ENCODE assay signal across 14 cellular contexts in the genomic region with DNA sequence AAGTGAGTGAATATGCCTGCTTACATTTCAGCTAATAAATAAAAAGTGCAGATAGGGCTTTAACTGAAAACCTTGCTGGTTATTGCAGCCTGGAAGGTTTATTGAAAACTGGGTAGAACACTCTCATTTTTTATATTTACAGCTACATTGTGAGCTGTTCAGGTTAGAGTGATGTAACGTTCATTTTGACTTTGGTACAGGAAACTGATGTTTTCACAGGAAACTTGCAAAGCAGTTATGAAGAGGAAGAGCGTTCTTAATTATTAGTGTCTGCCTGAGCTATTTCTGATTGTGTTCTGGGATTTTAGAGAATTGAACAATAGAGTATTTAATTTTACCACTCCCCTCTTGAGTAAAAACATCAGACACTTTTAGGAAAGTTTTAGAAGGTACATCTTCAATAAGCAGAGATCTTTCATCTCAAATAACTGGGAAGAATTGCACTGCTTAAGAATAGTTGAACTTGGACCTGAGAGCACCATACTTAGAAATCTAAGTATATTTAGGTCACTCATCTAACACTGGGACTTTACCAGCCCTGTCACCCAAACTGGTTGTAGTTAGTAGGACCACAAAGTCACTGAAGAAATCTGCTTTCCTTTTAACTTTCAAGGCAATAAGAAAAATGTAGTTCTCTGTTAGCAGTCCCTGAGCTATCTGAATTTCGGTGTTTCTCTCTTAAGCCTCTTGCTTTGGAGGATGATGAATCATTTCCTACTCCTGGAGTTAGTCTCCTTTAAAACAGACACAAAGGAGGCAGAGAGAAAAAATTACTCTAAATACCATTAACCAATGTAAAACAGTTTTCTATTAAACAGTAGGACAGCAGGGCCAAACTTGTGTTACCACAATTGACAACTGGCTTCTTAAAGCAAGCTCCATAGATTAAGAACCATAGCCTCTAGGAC.
DNase-seq lines count a peak whose midpoint lies in the region; ATAC-seq and TF ChIP-seq lines count a peak whose summit lies in the region.
"Had no signal": no experiment of that assay in that cellular context is flagged by ENCODE, and none has a peak within 500 bp of the region (broad histone marks: within the 10 kb centered on the region; RNA-seq: fewer than 3 reads in every experiment).

No MANE protein-coding gene starts in this region.

- DNase-seq in heart left ventricle (no peak), Right ventricle myocardium superior (no peak), OCI-LY7 (ENCODE audit: low spot score) (peak; percentile 44), esophagus squamous epithelium (lab: John Stamatoyannopoulos, UW) (no peak), spleen (no peak), NCI-H1436 treated with DMSO at 0.1 percent for 48 hours (lab: John Stamatoyannopoulos, UW) (no peak), sciatic nerve (ENCODE audit: low spot score) (no peak)
- no peak for DNase-seq in activated effector memory CD4-positive, alpha-beta T cell treated with anti-CD3 and anti-CD28 coated beads, Interleukin-2, amount 50 U/mL, for 16 hours
- DNase-seq: activated CD4-positive, alpha-beta T cell treated with anti-CD3 and anti-CD28 coated beads for 36 hours; activated naive CD4-positive, alpha-beta T cell; effector memory CD4-positive, alpha-beta T cell; GF-D8; NCI-H2081; stimulated activated CD4-positive, alpha-beta T cell treated with anti-CD3 and anti-CD28 coated beads, Interleukin-2, amount 100 ng/mL, for 48 hours had no signal

- peak overlapping the region; percentile 69 for H3K4me2 ChIP-seq in OCI-LY7 (ENCODE audit: low read length)

- no peak for TF ChIP-seq POLR2A in heart left ventricle (IDR thresholded peaks at IDR 0.05)
- no peak for TF ChIP-seq POLR2A in esophagus squamous epithelium (IDR thresholded peaks at IDR 0.05)
- no peak for TF ChIP-seq POLR2A in spleen (IDR thresholded peaks at IDR 0.05)

- H3K27me3 ChIP-seq in heart left ventricle (no peaks in the 10 kb centered on the region), esophagus squamous epithelium (no peaks in the 10 kb centered on the region), spleen (replicated peaks in 1 of 7) (no peaks in the 10 kb centered on the region)

- H3K4me1 ChIP-seq in heart left ventricle (peaks cover 0 to 41% (median 0%) of the 10 kb centered on the region in 12 donors), OCI-LY7 (ENCODE audit: insufficient read depth, low read length, poor library complexity, severe bottlenecking) (peaks cover 57% of the 10 kb centered on the region), esophagus squamous epithelium (no peaks in the 10 kb centered on the region), spleen (peaks cover 0 to 44% (median 34%) of the 10 kb centered on the region in 6 donors)

- POLR2A ChIA-PET in OCI-LY7 (lab: Charles Lee) = interaction anchor here (0.5 to 3.9 kb wide), 17 partner anchors 11 to 552 kb away, joined by 3 to 28 read pairs (median 3); a partner anchor contains a TSS

- peak in 2 of 4 donors; percentile 53 to 76 for ATAC-seq in heart left ventricle
- no peak for ATAC-seq in Right ventricle myocardium superior (ENCODE audit: poor library complexity)
- no peak for ATAC-seq in sciatic nerve
- ATAC-seq: activated CD4-positive, alpha-beta T cell treated with anti-CD3 and anti-CD28 coated beads for 36 hours had no signal

- H3K4me3 ChIP-seq in heart left ventricle = no peak overlapping the region
- H3K4me3 ChIP-seq in OCI-LY7 (ENCODE audit: low read depth, low read length, poor library complexity, severe bottlenecking) = peak overlapping the region; percentile 40
- no peak overlapping the region for H3K4me3 ChIP-seq in esophagus squamous epithelium
- H3K4me3 ChIP-seq in spleen = no peak overlapping the region

- BruUV-seq in OCI-LY7 (replicated peaks; lab: Mats Ljungman, UMichigan) = no TSS peak

- H3K9me2 ChIP-seq in OCI-LY7 (ENCODE audit: insufficient read depth, low read length) = no peaks in the 10 kb centered on the region

- H3K79me2 ChIP-seq in OCI-LY7 (ENCODE audit: insufficient read depth, low read depth, low read length) = no peaks in the 10 kb centered on the region

- WGBS in heart left ventricle, 4 donors = 51 to 57% (median 53%) methylated on average over 3 of the region's 3 CpGs
- 23 to 41% methylated on average over 3 of the region's 3 CpGs for WGBS in esophagus squamous epithelium, 2 donors
- 7 to 17% (median 10%) methylated on average over 3 of the region's 3 CpGs for WGBS in spleen, 5 donors

- H2AFZ ChIP-seq in OCI-LY7 (ENCODE audit: low read length) = peak overlapping the region; percentile 96

- peak overlapping the region; percentile 20 to 81 (median 56) for H3K27ac ChIP-seq in heart left ventricle
- peak overlapping the region; percentile 90 for H3K27ac ChIP-seq in OCI-LY7 (ENCODE audit: low read depth, low read length, poor library complexity, severe bottlenecking)
- H3K27ac ChIP-seq in esophagus squamous epithelium = peak overlapping the region in 3 of 4 donors; percentile 3 to 58 (median 51)
- H3K27ac ChIP-seq in spleen = peak overlapping the region in 5 of 8 donors; percentile 28 to 62 (median 42)

- TF ChIP-seq CTCF in heart left ventricle (IDR thresholded peaks at IDR 0.05) (no peak), OCI-LY7 (conservative IDR thresholded peaks at IDR 0.05; ENCODE audit: low read length) (no peak), esophagus squamous epithelium (IDR thresholded peaks at IDR 0.05) (no peak), spleen (IDR thresholded peaks at IDR 0.05 in 8 of 11, conservative IDR thresholded peaks at IDR 0.05 in 3 of 11) (no peak)

- peaks cover 0 to 12% (median 0%) of the 10 kb centered on the region in 12 donors for H3K9me3 ChIP-seq in heart left ventricle
- H3K9me3 ChIP-seq in OCI-LY7 (ENCODE audit: low read length) = no peaks in the 10 kb centered on the region
- H3K9me3 ChIP-seq in esophagus squamous epithelium = no peaks in the 10 kb centered on the region
- peaks cover 0 to 18% (median 4%) of the 10 kb centered on the region in 8 donors for H3K9me3 ChIP-seq in spleen

- intact Hi-C loops in heart left ventricle (cut with DNase I) (no loop called here), Right ventricle myocardium superior (cut with DNase I) (no loop called here), OCI-LY7 (cut with micrococcal nuclease; ENCODE audit: unreplicated experiment) (no loop called here), esophagus squamous epithelium (cut with DNase I) (no loop called here), spleen (cut with DNase I; ENCODE audit: low total_unique reads) (no loop called here), sciatic nerve (cut with DNase I) (no loop called here)

- H3K36me3 ChIP-seq in heart left ventricle (peaks cover 0 to 5% (median 0%) of the 10 kb centered on the region in 9 donors), OCI-LY7 (ENCODE audit: insufficient read depth, low read length) (0 out of 2 replicates have a peak, but pooled peaks cover 5% of the 10 kb centered on the region), esophagus squamous epithelium (no peaks in the 10 kb centered on the region), spleen (no peaks in the 10 kb centered on the region)

- H4K20me1 ChIP-seq in OCI-LY7 (ENCODE audit: insufficient read depth, low read length) = no peaks in the 10 kb centered on the region

- CTCF ChIA-PET in OCI-LY7 (lab: Charles Lee; ENCODE audit: unreplicated experiment) = interaction anchor here (1.0 to 1.8 kb wide), 2 partner anchors 11 to 256 kb away, joined by 3 to 7 read pairs; a partner anchor contains a TSS
